ENCODE assay signal across 1 cellular context in the genomic region with DNA sequence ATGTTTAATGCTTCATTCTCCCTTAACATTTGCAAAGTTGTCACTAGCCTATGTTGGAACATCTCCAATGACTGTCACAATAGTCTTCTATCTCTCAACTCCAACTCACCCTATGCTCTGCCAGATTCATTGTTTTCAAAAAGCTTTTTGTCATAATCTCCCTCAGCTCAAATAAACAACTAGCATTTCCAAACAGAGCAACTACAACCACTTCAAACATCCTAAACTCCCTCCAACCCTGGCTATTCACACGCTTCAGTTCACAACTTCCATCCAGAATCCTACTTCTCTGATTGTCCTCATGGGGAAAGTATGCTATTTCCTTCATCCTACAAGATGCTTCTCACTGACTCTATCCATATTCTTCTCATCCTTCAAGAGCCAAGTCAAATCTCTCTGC.
TF ChIP-seq lines count a peak whose summit lies in the region.

No MANE protein-coding gene starts in this region.

TF ChIP-seq in GM12878, 131 proteins besides CTCF, POLR2A, EP300 and RAD21:
- TF ChIP-seq TAF1 (IDR thresholded peaks at IDR 0.05; ENCODE audit: borderline replicate concordance, low read depth, low read length) = no peak
- TF ChIP-seq SUPT20H (IDR thresholded peaks at IDR 0.05; ENCODE audit: borderline replicate concordance, control insufficient read depth, low read depth, low read length) = no peak
- no peak for TF ChIP-seq ZNF217 (IDR thresholded peaks at IDR 0.05)
- TF ChIP-seq POLR2AphosphoS5 (IDR thresholded peaks at IDR 0.05; ENCODE audit: low read length) = no peak
- no peak for TF ChIP-seq TCF3 (IDR thresholded peaks at IDR 0.05; ENCODE audit: borderline replicate concordance, insufficient read depth, low read depth, low read length)
- TF ChIP-seq GATAD2B (conservative IDR thresholded peaks at IDR 0.05; ENCODE audit: low read depth) = no peak
